Comparison of ENCODE assay signal across 3 cellular contexts in genomic region chr5:147193123-147193522, GRCh38.
TF ChIP-seq lines count a peak whose summit lies in the region.

No MANE protein-coding gene starts in this region.

TF ChIP-seq in GM23338, 12 proteins besides CTCF, POLR2A, EP300 and RAD21 (continues in another document):
- TF ChIP-seq STAT1 (IDR thresholded peaks at IDR 0.05; ENCODE audit: unreplicated experiment) (no peak), ETS1 (IDR thresholded peaks at IDR 0.05) (no peak), ZNF331 (CRISPR knock-in tag; IDR thresholded peaks at IDR 0.05; ENCODE audit: low read depth) (no peak), POLR2AphosphoS5 (IDR thresholded peaks at IDR 0.05; ENCODE audit: low read depth) (no peak), ZNF114 (CRISPR knock-in tag; IDR thresholded peaks at IDR 0.05) (no peak)

TF ChIP-seq in H1, 55 proteins besides CTCF, POLR2A, EP300 and RAD21:
- TF ChIP-seq GABPA (IDR thresholded peaks at IDR 0.05; ENCODE audit: borderline replicate concordance, insufficient read depth, low read length): no peak
- no peak for TF ChIP-seq KDM4A (IDR thresholded peaks at IDR 0.05; ENCODE audit: low read depth, low read length, severe bottlenecking)
- TF ChIP-seq KDM1A (IDR thresholded peaks at IDR 0.05; ENCODE audit: borderline replicate concordance, low read length): no peak
- TF ChIP-seq EZH2 (IDR thresholded peaks at IDR 0.05; ENCODE audit: low read depth, low read length, severe bottlenecking): no peak
- TF ChIP-seq BACH1 (IDR thresholded peaks at IDR 0.05; ENCODE audit: low read length): no peak
- no peak for TF ChIP-seq TAF7 (optimal IDR thresholded peaks at IDR 0.05; ENCODE audit: borderline replicate concordance, low read depth, low read length)
- no peak for TF ChIP-seq E2F6 (IDR thresholded peaks at IDR 0.05)
- TF ChIP-seq CTBP2 (IDR thresholded peaks at IDR 0.05; ENCODE audit: borderline replicate concordance, insufficient read depth, insufficient read length, low read length): no peak
- TF ChIP-seq JUN (IDR thresholded peaks at IDR 0.05; ENCODE audit: low read depth, low read length): no peak

TF ChIP-seq in neural cell, 6 proteins besides CTCF, POLR2A, EP300 and RAD21:
- TF ChIP-seq SMC3 (conservative IDR thresholded peaks at IDR 0.05; ENCODE audit: poor library complexity) (peak; percentile 11), EZH2 (IDR thresholded peaks at IDR 0.05; ENCODE audit: borderline replicate concordance, insufficient read depth, low read length, poor library complexity, severe bottlenecking) (no peak), POLR2AphosphoS5 (IDR thresholded peaks at IDR 0.05) (peak; percentile 58), MXI1 (conservative IDR thresholded peaks at IDR 0.05; ENCODE audit: poor library complexity, severe bottlenecking) (no peak), REST (IDR thresholded peaks at IDR 0.05; ENCODE audit: borderline replicate concordance) (no peak), TAF1 (IDR thresholded peaks at IDR 0.05; ENCODE audit: low read depth) (no peak)
